ENCODE assay signal across 18 cellular contexts in the genomic region with DNA sequence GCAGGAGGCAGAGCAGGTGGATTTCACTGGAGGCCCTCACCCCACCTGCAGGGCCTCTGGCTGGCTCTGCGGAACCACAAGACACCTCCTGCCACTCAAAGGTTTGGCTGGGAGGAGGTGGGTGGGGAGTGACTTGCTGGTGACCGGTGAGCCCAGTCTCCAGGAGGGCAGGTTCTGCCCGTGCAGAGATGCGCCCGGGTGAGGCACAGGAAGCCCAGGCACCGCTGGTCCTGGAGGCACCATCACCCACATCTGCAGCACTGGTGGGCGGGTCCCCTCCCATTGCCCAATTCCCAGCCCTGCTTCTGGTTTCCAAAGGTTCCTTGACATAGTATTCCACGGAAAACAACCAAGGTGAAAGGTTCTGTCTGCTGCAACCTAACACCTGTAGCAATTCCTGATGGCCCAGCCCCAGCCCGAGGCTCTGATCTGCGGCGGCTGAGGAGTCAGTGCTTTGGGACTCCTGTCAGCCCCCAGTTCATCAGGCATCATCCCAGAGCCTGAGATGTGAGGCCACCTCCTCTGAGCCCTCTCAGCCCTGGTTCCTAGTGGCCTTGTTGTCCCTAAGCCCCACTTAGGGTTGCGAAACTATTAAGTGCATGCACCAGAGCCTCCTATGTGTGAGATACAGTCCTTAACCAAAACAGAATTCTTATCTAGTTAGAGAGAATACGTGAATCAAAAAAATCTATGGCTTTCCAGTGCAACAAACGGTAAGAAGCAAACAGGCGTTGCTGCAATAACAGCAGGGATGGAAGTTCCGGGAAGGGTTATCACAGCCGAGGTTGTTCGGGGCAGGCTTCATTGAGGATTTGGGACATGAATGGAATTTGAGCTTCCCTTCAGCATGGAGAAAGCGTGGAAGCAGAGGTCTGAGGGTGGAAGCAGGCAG.
A peak's percentile ranks its signal among the peaks of the same experiment; 100 is the strongest.
DNase-seq lines count a peak whose midpoint lies in the region; ATAC-seq, FAIRE-seq and TF ChIP-seq lines count a peak whose summit lies in the region.
"Had no signal": no experiment of that assay in that cellular context is flagged by ENCODE, and none has a peak within 500 bp of the region (broad histone marks: within the 10 kb centered on the region; RNA-seq: fewer than 3 reads in every experiment).

No MANE protein-coding gene starts in this region.

- POLR2A ChIA-PET in IMR-90 (lab: Charles Lee; ENCODE audit: unreplicated experiment): no interaction called here

- CTCF ChIA-PET in IMR-90 (lab: Yijun Ruan, JAX): no interaction called here

- H2AK9ac ChIP-seq in IMR-90 (replicated peaks; ENCODE audit: low read depth, low read length, poor library complexity): no peak overlapping the region

- intact Hi-C loops in IMR-90 (cut with micrococcal nuclease): no loop called here
- intact Hi-C loops in kidney (cut with DNase I): no loop called here

- dilution Hi-C loops in IMR-90 (cut with HindIII; ENCODE audit: low sequenced_read_pairs, unreplicated experiment): no loop called here

- peak overlapping the region; percentile 53 to 58; a peak in 2 of 4 replicates for H4K8ac ChIP-seq in IMR-90 (ENCODE audit: low read depth in 2 of 2, low read length in 2 of 2)

- no peaks in the 10 kb centered on the region for H3K79me1 ChIP-seq in IMR-90 (ENCODE audit: low read depth in 1 of 2, low read length in 2 of 2)

- no peak overlapping the region for H2BK5ac ChIP-seq in IMR-90 (ENCODE audit: low read depth, low read length, poor library complexity, severe bottlenecking)

- H3K4me3 Mint-ChIP-seq in stimulated activated effector memory CD8-positive, alpha-beta T cell treated with anti-CD3 and anti-CD28 coated beads, Interleukin-12 subunit alpha, Interleukin-12 subunit beta, amount 100 ng/mL, for 72 hours: no peak overlapping the region
- H3K4me3 Mint-ChIP-seq: stimulated activated naive B cell treated with anti-CD40 and anti-IgM and Interleukin-4, amounts not matched to agents 10 μg/mL and 1 μg/mL and 100 μg/mL, for 72 hours; T-cell had no signal

- H2BK120ac ChIP-seq in IMR-90 (ENCODE audit: low read depth, low read length): peak overlapping the region; percentile 82

- 0 out of 3 replicates have a peak overlapping the region, but pooled peaks have one; percentile 65 for H2BK15ac ChIP-seq in IMR-90 (ENCODE audit: low read depth, low read length)

- H4K5ac ChIP-seq in IMR-90 (ENCODE audit: low read depth, low read length): no peak overlapping the region

- in situ Hi-C loops in IMR-90 (cut with MboI; ENCODE audit: low sequenced_read_pairs): no loop called here

- H3K14ac ChIP-seq in IMR-90 (replicated peaks; ENCODE audit: low read depth, low read length): peak overlapping the region; percentile 65

- no peaks in the 10 kb centered on the region for H4K20me1 ChIP-seq in IMR-90 (ENCODE audit: insufficient read depth, low read length)

- H3K4me3 ChIP-seq in IMR-90 (ENCODE audit: insufficient read depth, low read depth, low read length) (no peak overlapping the region), SJSA1 (no peak overlapping the region), kidney (ENCODE audit: low read length in 2 of 2) (no peak overlapping the region)
- H3K4me3 ChIP-seq: HAP-1, Peyer's patch, vagina had no signal

- H2AFZ ChIP-seq in IMR-90 (replicated peaks; ENCODE audit: low read length, poor library complexity): peak overlapping the region; percentile 82

- H3K23ac ChIP-seq in IMR-90 (ENCODE audit: low read depth, low read length): no peak overlapping the region

- BruUV-seq in IMR-90 (replicated peaks; lab: Mats Ljungman, UMichigan): no TSS peak

- H4K91ac ChIP-seq in IMR-90 (ENCODE audit: insufficient read depth, low read depth, low read length): peak overlapping the region; percentile 58

- no peak for TF ChIP-seq CTCF in IMR-90 (conservative IDR thresholded peaks at IDR 0.05; ENCODE audit: low read depth, low read length)
- TF ChIP-seq CTCF in kidney (IDR thresholded peaks at IDR 0.05; ENCODE audit: borderline replicate concordance, extremely low read depth, insufficient read depth): no peak

- no peak overlapping the region for H3K4me2 ChIP-seq in IMR-90 (ENCODE audit: low read depth, low read length)

- no peaks in the 10 kb centered on the region for H3K36me3 Mint-ChIP-seq in stimulated activated effector memory CD8-positive, alpha-beta T cell treated with anti-CD3 and anti-CD28 coated beads, Interleukin-12 subunit alpha, Interleukin-12 subunit beta, amount 100 ng/mL, for 72 hours
- H3K36me3 Mint-ChIP-seq: stimulated activated naive B cell treated with anti-CD40 and anti-IgM and Interleukin-4, amounts not matched to agents 10 μg/mL and 1 μg/mL and 100 μg/mL, for 72 hours; T-cell had no signal

- no peaks in the 10 kb centered on the region for H3K9me3 ChIP-seq in IMR-90 (ENCODE audit: control insufficient read depth, insufficient read depth, low read length)
- H3K9me3 ChIP-seq in SJSA1 (replicated peaks): no peaks in the 10 kb centered on the region
- no peaks in the 10 kb centered on the region for H3K9me3 ChIP-seq in kidney (ENCODE audit: control insufficient read depth in 1 of 2, low read length in 2 of 2)
- H3K9me3 ChIP-seq: HAP-1, Peyer's patch, vagina had no signal

- 92% methylated on average over 10 of the region's 19 CpGs; no CpG with 5 or more reads in 1 of the 2 experiments for WGBS in IMR-90 (ENCODE audit: extremely low coverage in 2 of 2, insufficient read length in 1 of 2), 2 experiments

- peak overlapping the region; percentile 71 for H3K4ac ChIP-seq in IMR-90 (ENCODE audit: low read depth, low read length)

- H3K27me3 ChIP-seq in IMR-90 (ENCODE audit: control insufficient read depth, insufficient read depth, low read length): no peaks in the 10 kb centered on the region
- no peaks in the 10 kb centered on the region for H3K27me3 ChIP-seq in SJSA1 (replicated peaks)
- H3K27me3 ChIP-seq: Peyer's patch, vagina had no signal

- H3K4me1 Mint-ChIP-seq in stimulated activated effector memory CD8-positive, alpha-beta T cell treated with anti-CD3 and anti-CD28 coated beads, Interleukin-12 subunit alpha, Interleukin-12 subunit beta, amount 100 ng/mL, for 72 hours: peaks cover 5% of the 10 kb centered on the region

- peak overlapping the region; percentile 16 for H3K27ac Mint-ChIP-seq in stimulated activated effector memory CD8-positive, alpha-beta T cell treated with anti-CD3 and anti-CD28 coated beads, Interleukin-12 subunit alpha, Interleukin-12 subunit beta, amount 100 ng/mL, for 72 hours

- ATAC-seq in IMR-90 (ENCODE audit: low read depth): no peak
- ATAC-seq in stimulated activated effector memory CD8-positive, alpha-beta T cell treated with anti-CD3 and anti-CD28 coated beads, Interleukin-12 subunit alpha, Interleukin-12 subunit beta, amount 100 ng/mL, for 72 hours: no peak
- ATAC-seq: stimulated activated naive B cell treated with anti-CD40 and anti-IgM and Interleukin-4, amounts not matched to agents 10 μg/mL and 1 μg/mL and 100 μg/mL, for 72 hours; T-cell had no signal

- H3K56ac ChIP-seq in IMR-90 (ENCODE audit: extremely low read depth, insufficient read depth, low read length): no peak overlapping the region

- peaks cover 10% of the 10 kb centered on the region for H3K9me1 ChIP-seq in IMR-90 (ENCODE audit: insufficient read depth, low read length)

- no peaks in the 10 kb centered on the region for H3K36me3 ChIP-seq in IMR-90 (ENCODE audit: control insufficient read depth, insufficient read depth, low read length)
- no peaks in the 10 kb centered on the region for H3K36me3 ChIP-seq in SJSA1
- H3K36me3 ChIP-seq in kidney (ENCODE audit: control insufficient read depth in 1 of 2, insufficient read depth in 2 of 2, low read length in 2 of 2): no peaks in the 10 kb centered on the region
- H3K36me3 ChIP-seq: HAP-1, Peyer's patch, vagina had no signal

- H3K4me1 ChIP-seq in IMR-90 (ENCODE audit: control insufficient read depth, insufficient read depth, low read length) (peaks cover 14% of the 10 kb centered on the region), SJSA1 (replicated peaks) (peaks cover 74% of the 10 kb centered on the region), kidney (ENCODE audit: control insufficient read depth in 1 of 2, insufficient read depth in 1 of 2, low read depth in 1 of 2, low read length in 2 of 2) (peaks cover 0 to 5% of the 10 kb centered on the region in 2 donors)
- H3K4me1 ChIP-seq: HAP-1 had no signal

- TF ChIP-seq RAD21 in IMR-90 (IDR thresholded peaks at IDR 0.05; ENCODE audit: low read length): no peak

- H3K9ac ChIP-seq in IMR-90 (ENCODE audit: low read depth, low read length): no peak overlapping the region
- no peak overlapping the region for H3K9ac ChIP-seq in kidney (ENCODE audit: low read length in 2 of 2)

- no peaks in the 10 kb centered on the region for H3K9me3 Mint-ChIP-seq in stimulated activated effector memory CD8-positive, alpha-beta T cell treated with anti-CD3 and anti-CD28 coated beads, Interleukin-12 subunit alpha, Interleukin-12 subunit beta, amount 100 ng/mL, for 72 hours
- H3K9me3 Mint-ChIP-seq: stimulated activated naive B cell treated with anti-CD40 and anti-IgM and Interleukin-4, amounts not matched to agents 10 μg/mL and 1 μg/mL and 100 μg/mL, for 72 hours; T-cell had no signal

- 0 out of 2 replicates have a peak overlapping the region, but pooled peaks have one; percentile 29 for H2BK20ac ChIP-seq in IMR-90 (ENCODE audit: low read depth, low read length)

- TF ChIP-seq POLR2A in IMR-90 (IDR thresholded peaks at IDR 0.05; ENCODE audit: low read depth, low read length): no peak

- H3K27ac ChIP-seq in IMR-90 (ENCODE audit: insufficient read depth, low read length): no peak overlapping the region
- H3K27ac ChIP-seq in SJSA1: peak overlapping the region; percentile 45
- no peak overlapping the region for H3K27ac ChIP-seq in kidney (ENCODE audit: low read depth in 2 of 2, low read length in 2 of 2)
- H3K27ac ChIP-seq: Peyer's patch, vagina had no signal

- H2AK5ac ChIP-seq in IMR-90 (ENCODE audit: low read depth, low read length): peak overlapping the region; percentile 87; the same call in 1 of the 2 replicates

- H3K18ac ChIP-seq in IMR-90 (ENCODE audit: low read depth, low read length): no peak overlapping the region

- no peak for FAIRE-seq in kidney (lab: Jason Lieb, UNC)

- no peak for DNase-seq in IMR-90
- no peak for DNase-seq in SJSA1 (ENCODE audit: low read depth in 1 of 2, low spot score in 2 of 2)
- peak; percentile 56 for DNase-seq in kidney
- DNase-seq in stimulated activated effector memory CD8-positive, alpha-beta T cell treated with anti-CD3 and anti-CD28 coated beads, Interleukin-12 subunit alpha, Interleukin-12 subunit beta, amount 100 ng/mL, for 72 hours (ENCODE audit: low spot score in 2 of 2): no peak
- DNase-seq in NK-92 treated with Interleukin-12 subunit alpha and Interleukin-12 subunit beta, amount 100 ng/mL, for 24 hours (lab: John Stamatoyannopoulos, UW): no peak
- no peak for DNase-seq in activated CD8-positive, alpha-beta memory T cell treated with anti-CD3 and anti-CD28 coated beads, Interleukin-2, amount 50 U/mL, for 48 hours
- no peak for DNase-seq in stimulated activated CD4-positive, alpha-beta T cell treated with anti-CD3 and anti-CD28 coated beads, Interleukin-2, amount 100 ng/mL, for 24 hours
- DNase-seq: activated CD4-positive, CD25-positive, alpha-beta regulatory T cell treated with anti-CD3 and anti-CD28 coated beads, Interleukin-2, amount 50 U/mL, for 72 hours; activated T-cell treated with anti-CD3 and anti-CD28 coated beads for 4 hours; caudate nucleus; KG1; NCI-H146; NCI-H524; Peyer's patch; stimulated activated naive B cell treated with anti-CD40 and anti-IgM and Interleukin-4, amounts not matched to agents 10 μg/mL and 1 μg/mL and 100 μg/mL, for 72 hours; T-cell had no signal
